Comparison of ENCODE assay signal across 8 cellular contexts in the genomic region with DNA sequence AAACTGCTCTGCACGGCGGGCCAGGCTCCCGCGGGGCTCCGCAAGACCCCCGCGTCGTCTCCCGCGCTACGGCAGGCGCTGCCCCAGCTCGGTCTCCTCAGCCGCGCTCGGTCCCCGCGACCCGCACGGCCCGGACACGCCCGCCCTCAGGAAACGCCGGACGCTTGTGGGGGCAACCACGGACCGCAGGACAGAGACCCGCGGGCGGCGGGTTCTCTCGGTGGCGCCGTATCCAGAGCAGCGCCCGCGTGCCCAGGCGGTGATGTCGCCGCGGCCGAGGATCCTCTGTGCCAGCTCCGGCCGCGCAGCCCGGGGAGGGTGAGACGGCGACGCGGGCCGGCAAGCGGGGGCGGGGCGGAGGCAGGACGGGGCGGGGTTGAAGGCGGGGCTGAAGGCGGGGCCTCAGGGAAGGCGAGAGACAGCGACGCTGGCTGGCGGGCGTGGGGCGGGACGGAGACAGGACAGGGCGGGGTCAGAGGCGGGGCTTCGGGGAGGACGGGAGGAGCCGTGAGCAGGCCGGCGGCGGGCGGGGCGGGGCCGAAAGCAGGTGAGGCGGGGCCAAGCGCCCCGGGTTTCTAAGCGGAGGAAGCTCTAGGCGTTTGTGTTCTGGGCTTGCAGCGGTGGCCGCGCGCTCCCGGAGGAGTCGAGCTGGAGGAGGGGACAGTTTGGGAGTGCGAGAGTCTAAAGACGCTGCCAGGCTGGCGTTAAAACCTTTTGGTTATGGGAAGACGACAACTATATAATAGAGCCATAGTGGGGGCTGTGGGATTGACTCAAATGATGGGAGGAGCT. TPM values are rescaled to one million over a fixed set of nuclear protein-coding genes. Genes with fewer than 3 reads are reported as not detected.
DNase-seq lines count a peak whose midpoint lies in the region; ATAC-seq and FAIRE-seq lines count a peak whose summit lies in the region.

DSEL (minus strand) TSS at position 289 of the 792 bp plus-strand sequence. CDS start 2,112 bp downstream, outside the sequence.

- no peaks in the 10 kb centered on the region for H3K36me3 ChIP-seq in mucosa of stomach (ENCODE audit: control insufficient read depth, insufficient read depth, low read length)

- FAIRE-seq in HTR-8/SVneo (lab: Jason Lieb, UNC): peak; percentile 77

- H3K9ac ChIP-seq in mucosa of stomach (ENCODE audit: low read length): peak within 1 kb of the TSS; percentile 76

- no peaks in the 10 kb centered on the region for H3K9me3 ChIP-seq in mucosa of stomach (ENCODE audit: control insufficient read depth, low read length)

- peaks cover 11% of the 10 kb centered on the region for H3K4me1 ChIP-seq in mucosa of stomach (ENCODE audit: control insufficient read depth, insufficient read depth, low read length)

- DNase-seq in COLO829 (ENCODE audit: low spot score): peak; percentile 97
- DNase-seq in HTR-8/SVneo (ENCODE audit: insufficient read length, low spot score): peak; percentile 53
- DNase-seq in OCI-M1 (lab: John Stamatoyannopoulos, UW): peak; percentile 95
- peak; percentile 98 to 99 for DNase-seq in activated T-cell treated with anti-CD3 and anti-CD28 coated beads, Interleukin-2, amount 50 U/mL, for 48 hours
- DNase-seq in stimulated activated CD8-positive, alpha-beta memory T cell treated with anti-CD3 and anti-CD28 coated beads, Interleukin-4, amount 100 ng/mL, for 24 hours (ENCODE audit: low read depth): peak; percentile 97

- ATAC-seq in GM21390 (IDR thresholded peaks at IDR 0.05; ENCODE audit: unreplicated experiment) (peak; percentile 97), esophagus mucosa (peak; percentile 100)

- H3K4me3 ChIP-seq in mucosa of stomach (ENCODE audit: low read length): peak within 1 kb of the TSS; percentile 57

- H3K27me3 ChIP-seq in mucosa of stomach (ENCODE audit: control insufficient read depth, insufficient read depth, low read length): no peaks in the 10 kb centered on the region

RNA-seq across cellular contexts. Expression of gene DSEL, which starts in this region (rescaled TPM):
- total RNA-seq in esophagus mucosa: 0.48 TPM

Comparison
In these comparisons a context has a peak if more than half of its experiments do, and no peak if none do; other contexts are left out.
1. Peak in every context shown above with its lines: DNase-seq, ATAC-seq and H3K4me3 ChIP-seq.
2. Peak in ATAC-seq in esophagus mucosa; RNA of the gene not detected or under 1 TPM.